16 cellular contexts compared by ENCODE assay signal in genomic region chr6:8941578-8941977, GRCh38.
"Had no signal": no experiment of that assay in that cellular context is flagged by ENCODE, and none has a peak within 500 bp of the region (broad histone marks: within the 10 kb centered on the region; RNA-seq: fewer than 3 reads in every experiment).

No MANE protein-coding gene starts in this region.

- H3K9me3 ChIP-seq: colonic mucosa, esophagus squamous epithelium, heart left ventricle, neutrophil, sigmoid colon had no signal

- DNase-seq: colonic mucosa; dermis blood vessel endothelial cell; esophagus squamous epithelium; foreskin melanocyte; heart left ventricle; hippocampal formation; left colon; mammary epithelial cell; naive thymus-derived CD4-positive, alpha-beta T cell; nephron progenitor cell; sigmoid colon; stimulated activated CD4-positive, alpha-beta T cell treated with anti-CD3 and anti-CD28 coated beads, Interleukin-12 subunit alpha, Interleukin-12 subunit beta, amount 100 ng/mL, for 4 hours; stimulated activated naive CD4-positive, alpha-beta T cell treated with Interleukin-2 at 50 U/mL for 16 hours; trophoblast cell had no signal

- H3K36me3 Mint-ChIP-seq: naive thymus-derived CD4-positive, alpha-beta T cell had no signal

- H3K27me3 Mint-ChIP-seq: naive thymus-derived CD4-positive, alpha-beta T cell had no signal

- H3K36me3 ChIP-seq: colonic mucosa, esophagus squamous epithelium, heart left ventricle, neutrophil, sigmoid colon had no signal

- H3K4me3 ChIP-seq: colonic mucosa, esophagus squamous epithelium, heart left ventricle, sigmoid colon, skin epidermis had no signal

- H3K4me1 Mint-ChIP-seq: naive thymus-derived CD4-positive, alpha-beta T cell had no signal

- ATAC-seq: heart left ventricle; left colon; naive thymus-derived CD4-positive, alpha-beta T cell had no signal

- H3K4me1 ChIP-seq: colonic mucosa, heart left ventricle, sigmoid colon had no signal

- H3K27ac ChIP-seq: colonic mucosa, esophagus squamous epithelium, heart left ventricle, neutrophil, sigmoid colon had no signal

- H3K4me3 Mint-ChIP-seq: naive thymus-derived CD4-positive, alpha-beta T cell; nephron progenitor cell had no signal

- H3K27me3 ChIP-seq: colonic mucosa, neutrophil, sigmoid colon had no signal

- H3K27ac Mint-ChIP-seq: naive thymus-derived CD4-positive, alpha-beta T cell; nephron progenitor cell had no signal
